In the genomic region with DNA sequence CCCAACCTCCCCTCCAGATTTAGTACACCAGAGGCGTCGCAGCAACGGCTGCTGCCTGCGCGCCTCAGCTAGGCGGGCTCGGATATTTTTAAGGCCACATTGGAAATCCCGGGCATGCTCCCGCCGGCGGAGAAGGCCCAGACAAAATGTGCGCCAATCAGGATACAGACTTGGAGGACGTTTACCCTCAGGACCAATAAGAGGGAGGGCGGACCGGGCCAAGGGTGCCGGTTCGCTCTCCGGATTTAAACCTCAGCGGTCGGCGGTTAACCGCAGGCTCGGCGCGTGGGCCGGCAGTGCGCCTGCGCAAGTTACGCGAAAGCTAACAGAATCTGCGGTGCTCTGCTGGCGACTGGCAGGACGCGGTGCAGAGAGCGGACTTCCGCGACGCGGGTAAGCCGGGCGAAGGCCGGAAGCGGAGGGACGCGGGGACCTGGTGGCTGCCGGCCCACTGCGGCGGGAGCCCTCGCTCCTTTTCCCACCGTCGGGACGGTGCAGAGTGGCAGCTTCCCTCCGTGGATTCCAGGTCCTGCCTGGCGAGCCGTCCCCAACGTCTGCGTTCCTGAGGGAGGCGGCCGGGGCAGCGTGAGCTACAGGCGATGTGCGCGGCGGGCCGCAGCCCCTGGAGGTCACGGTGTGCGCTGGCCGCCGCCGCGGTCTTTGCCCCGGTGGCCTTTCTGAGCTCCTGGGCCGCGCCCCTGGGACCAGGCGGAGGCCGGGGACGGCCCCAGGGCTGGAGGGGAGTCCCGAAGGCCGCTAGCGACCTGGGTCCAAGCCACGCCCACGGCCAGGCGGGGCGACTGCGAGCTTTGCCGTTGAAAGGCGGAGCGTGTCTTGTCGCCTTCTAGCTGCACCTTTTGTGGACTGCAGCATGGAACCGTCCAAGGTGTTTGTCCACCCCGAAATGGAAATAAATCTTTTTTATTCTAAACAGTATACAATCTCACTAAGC, we compare ENCODE assay signal across 8 cellular contexts. TPM values are rescaled to one million over a fixed set of nuclear protein-coding genes. Genes with fewer than 3 reads are reported as not detected.
DNase-seq lines count a peak whose midpoint lies in the region; ATAC-seq and TF ChIP-seq lines count a peak whose summit lies in the region.

A gene with protein sequence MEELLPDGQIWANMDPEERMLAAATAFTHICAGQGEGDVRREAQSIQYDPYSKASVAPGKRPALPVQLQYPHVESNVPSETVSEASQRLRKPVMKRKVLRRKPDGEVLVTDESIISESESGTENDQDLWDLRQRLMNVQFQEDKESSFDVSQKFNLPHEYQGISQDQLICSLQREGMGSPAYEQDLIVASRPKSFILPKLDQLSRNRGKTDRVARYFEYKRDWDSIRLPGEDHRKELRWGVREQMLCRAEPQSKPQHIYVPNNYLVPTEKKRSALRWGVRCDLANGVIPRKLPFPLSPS (plus strand): TSS at position 296 of the 952 bp plus-strand sequence. CDS start 11,701 bp downstream, outside the sequence.

- no peaks in the 10 kb centered on the region for H3K27me3 Mint-ChIP-seq in activated T-cell treated with anti-CD3 and anti-CD28 coated beads, Interleukin-2, amount 50 U/mL, for 4 hours (ENCODE audit: low read depth)

- peak; percentile 39 for TF ChIP-seq CTCF in PC-3 (conservative IDR thresholded peaks at IDR 0.05; ENCODE audit: low read depth, low read length)

- BruUV-seq in PC-3 (replicated peaks; lab: Mats Ljungman, UMichigan), result no TSS peak

- H3K9ac ChIP-seq in PC-3 (ENCODE audit: low read length), result peak within 1 kb of the TSS; percentile 89
- H3K9ac ChIP-seq in mucosa of stomach (ENCODE audit: low read length), result peak within 1 kb of the TSS; percentile 74

- H3K9me2 ChIP-seq in PC-3 (replicated peaks; ENCODE audit: low read length), result no peaks in the 10 kb centered on the region

- peak within 1 kb of the TSS; percentile 85 for H3K4me3 Mint-ChIP-seq in activated T-cell treated with anti-CD3 and anti-CD28 coated beads, Interleukin-2, amount 50 U/mL, for 4 hours

- H3K9me3 ChIP-seq in PC-3 (ENCODE audit: low read length) (no peaks in the 10 kb centered on the region), esophagus (ENCODE audit: control insufficient read depth in 2 of 2, insufficient read depth in 1 of 2, low read depth in 1 of 2, low read length in 1 of 2) (no peaks in the 10 kb centered on the region), mucosa of stomach (ENCODE audit: control insufficient read depth, low read length) (no peaks in the 10 kb centered on the region)

- H3K27ac ChIP-seq in PC-3 (ENCODE audit: low read length) (peak within 1 kb of the TSS; percentile 87), esophagus (ENCODE audit: low read depth in 2 of 2, low read length in 1 of 2) (peak within 1 kb of the TSS; percentile 95 to 96)

- H3K4me1 Mint-ChIP-seq in activated T-cell treated with anti-CD3 and anti-CD28 coated beads, Interleukin-2, amount 50 U/mL, for 4 hours (ENCODE audit: low read depth), result peaks cover 29% of the 10 kb centered on the region

- H3K36me3 ChIP-seq in PC-3 (ENCODE audit: low read depth, low read length) (peaks cover 2% of the 10 kb centered on the region), esophagus (ENCODE audit: control insufficient read depth in 2 of 2, insufficient read depth in 2 of 2, low read length in 1 of 2) (no peaks in the 10 kb centered on the region), mucosa of stomach (ENCODE audit: control insufficient read depth, insufficient read depth, low read length) (no peaks in the 10 kb centered on the region)

- CTCF ChIA-PET in PC-3 (lab: Charles Lee), result interaction anchor here (0.6 to 2.1 kb wide), 3 partner anchors 9 to 15 kb away, joined by 3 to 4 read pairs (median 3); a partner anchor contains a TSS

- peaks cover 64% of the 10 kb centered on the region for H3K79me2 ChIP-seq in PC-3 (ENCODE audit: low read length)

- DNase-seq in DMS153 (lab: John Stamatoyannopoulos, UW) (peak; percentile 97), HuH-7 (ENCODE audit: low spot score) (peak; percentile 81), PC-3 (peak; percentile 99)
- DNase-seq in activated T-cell treated with anti-CD3 and anti-CD28 coated beads, Interleukin-2, amount 50 U/mL, for 4 hours, result peak; percentile 90
- peak; percentile 90 to 91 for DNase-seq in stimulated activated CD8-positive, alpha-beta memory T cell treated with anti-CD3 and anti-CD28 coated beads, Interleukin-7, amount 100 ng/mL, for 1 hour (ENCODE audit: low read depth in 2 of 2)

- peaks cover 22% of the 10 kb centered on the region for H3F3A ChIP-seq in PC-3 (ENCODE audit: low read length, unreplicated experiment)

- WGBS in esophagus, 2 donors, result 0 to 1% methylated on average over 86 to 91 of the region's 91 CpGs

- POLR2A ChIA-PET in PC-3 (lab: Charles Lee; ENCODE audit: unreplicated experiment), result interaction anchor here (0.5 to 1.0 kb wide), 8 partner anchors 15 to 1011 kb away, joined by 3 to 5 read pairs (median 3); a partner anchor contains a TSS

- peak within 1 kb of the TSS; percentile 92 for H2AFZ ChIP-seq in PC-3 (ENCODE audit: low read length)

- no peaks in the 10 kb centered on the region for H3K27me3 ChIP-seq in PC-3 (ENCODE audit: low read length)
- no peaks in the 10 kb centered on the region for H3K27me3 ChIP-seq in esophagus (ENCODE audit: control insufficient read depth in 1 of 2, insufficient read depth in 2 of 2, low read length in 2 of 2)
- H3K27me3 ChIP-seq in mucosa of stomach (ENCODE audit: control insufficient read depth, insufficient read depth, low read length), result no peaks in the 10 kb centered on the region

- intact Hi-C loops in PC-3 (cut with micrococcal nuclease), result loop anchor here (5.0 to 10.0 kb wide), 2 partner anchors 260 to 323 kb away; a partner anchor contains a TSS

- peaks cover 19% of the 10 kb centered on the region for H4K20me1 ChIP-seq in PC-3 (ENCODE audit: low read length)

- no peaks in the 10 kb centered on the region for H3K9me3 Mint-ChIP-seq in activated T-cell treated with anti-CD3 and anti-CD28 coated beads, Interleukin-2, amount 50 U/mL, for 4 hours

- H3K4me3 ChIP-seq in PC-3 (ENCODE audit: low read length), result peak within 1 kb of the TSS; percentile 83
- peak within 1 kb of the TSS; percentile 80 to 83 for H3K4me3 ChIP-seq in esophagus (ENCODE audit: low read depth in 1 of 2, low read length in 2 of 2)
- peak within 1 kb of the TSS; percentile 82 for H3K4me3 ChIP-seq in mucosa of stomach (ENCODE audit: low read length)

- peaks cover 3% of the 10 kb centered on the region for H3K36me3 Mint-ChIP-seq in activated T-cell treated with anti-CD3 and anti-CD28 coated beads, Interleukin-2, amount 50 U/mL, for 4 hours (ENCODE audit: insufficient read depth)

- ATAC-seq in GM21526 (IDR thresholded peaks at IDR 0.05; ENCODE audit: low FRiP score, unreplicated experiment), result peak; percentile 89
- peak; percentile 83 for ATAC-seq in PC-3
- peak; percentile 94 to 95 for ATAC-seq in activated T-cell treated with anti-CD3 and anti-CD28 coated beads, Interleukin-2, amount 50 U/mL, for 4 hours

- peaks cover 59% of the 10 kb centered on the region for H3K4me1 ChIP-seq in PC-3 (ENCODE audit: insufficient read depth, low read length)
- no peaks in the 10 kb centered on the region for H3K4me1 ChIP-seq in esophagus (ENCODE audit: control insufficient read depth in 2 of 2, insufficient read depth in 2 of 2, low read length in 1 of 2)
- peaks cover 3% of the 10 kb centered on the region for H3K4me1 ChIP-seq in mucosa of stomach (ENCODE audit: control insufficient read depth, insufficient read depth, low read length)

- peak within 1 kb of the TSS; percentile 86 for H3K4me2 ChIP-seq in PC-3 (ENCODE audit: low read length)

RNA-seq across cellular contexts. Expression of the gene that starts here (rescaled TPM):
- total RNA-seq in PC-3 (2014; rRNA removed), result 16.4 and 23.5 TPM in 2 replicates
- 1 to 10 TPM; 1.6 to 1.8 (median 1.7) TPM for total RNA-seq in activated T-cell treated with anti-CD3 and anti-CD28 coated beads, Interleukin-2, amount 50 U/mL, for 4 hours
- polyA plus RNA-seq in esophagus, result 1 to 10 TPM; 3.7 to 4.1 TPM

Comparison
In these comparisons a context has a peak if more than half of its experiments do, and no peak if none do; other contexts are left out.
1. Peak in every context shown above with its lines: DNase-seq, ATAC-seq, H3K4me3 ChIP-seq and H3K27ac ChIP-seq.